ENCODE assay signal across 8 cellular contexts in the genomic region with DNA sequence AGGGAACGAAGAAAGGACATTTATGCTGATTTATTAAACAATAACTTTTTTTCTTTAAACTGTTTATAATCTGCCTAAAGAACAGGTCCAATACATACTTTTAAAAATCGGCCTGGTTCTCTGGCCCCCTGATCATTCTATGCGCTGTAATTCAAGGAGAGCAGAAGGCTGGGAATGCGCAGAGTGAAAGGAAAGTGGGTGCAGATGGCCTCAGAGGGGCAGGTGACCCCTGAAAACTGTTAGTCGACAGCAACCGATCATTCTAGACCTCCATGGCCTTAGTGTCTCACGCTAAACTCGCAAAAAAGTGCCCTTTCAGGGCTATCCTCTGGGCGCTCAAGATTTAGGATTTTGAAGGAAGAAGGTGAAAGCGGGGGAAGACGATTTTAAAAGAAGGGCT. TPM values are rescaled to one million over a fixed set of nuclear protein-coding genes. Genes with fewer than 3 reads are reported as not detected.
DNase-seq lines count a peak whose midpoint lies in the region; ATAC-seq and TF ChIP-seq lines count a peak whose summit lies in the region.

No MANE protein-coding gene starts in this region.

- DNase-seq in Calu3: no peak
- no peak for DNase-seq in T-helper 17 cell
- DNase-seq in fibroblast of pulmonary artery (ENCODE audit: low read depth): no peak
- DNase-seq in progenitor cell of endocrine pancreas (ENCODE audit: low spot score, unreplicated experiment): no peak
- no peak for DNase-seq in GM13977 (ENCODE audit: low spot score)
- DNase-seq in GF-D8 (lab: John Stamatoyannopoulos, UW): no peak
- no peak for DNase-seq in posterior cingulate gyrus
- DNase-seq in islet precursor cell: no peak

- H3K27ac Mint-ChIP-seq in Calu3 (ENCODE audit: unreplicated experiment) (peak overlapping the region; percentile 98), T-helper 17 cell (peak overlapping the region; percentile 62), progenitor cell of endocrine pancreas (peak overlapping the region; percentile 91)

- TF ChIP-seq CTCF in Calu3 (IDR thresholded peaks at IDR 0.05; ENCODE audit: unreplicated experiment): no peak
- no peak for TF ChIP-seq CTCF in fibroblast of pulmonary artery (IDR thresholded peaks at IDR 0.05; ENCODE audit: low read length, missing control alignments)
- no peak for TF ChIP-seq CTCF in progenitor cell of endocrine pancreas (IDR thresholded peaks at IDR 0.05; ENCODE audit: unreplicated experiment)
- no peak for TF ChIP-seq CTCF in GM13977 (IDR thresholded peaks at IDR 0.05; ENCODE audit: extremely low read depth, insufficient read depth, missing control alignments)

- ATAC-seq in T-helper 17 cell: no peak

- in situ Hi-C loops in GM13977 (cut with MboI; ENCODE audit: low pct_unique_long_range_greater_than_20kb, low sequenced_read_pairs, unreplicated experiment): no loop called here

- H3K4me3 ChIP-seq in fibroblast of pulmonary artery (replicated peaks; ENCODE audit: low read depth, low read length): peak overlapping the region; percentile 75

- H3K9me3 ChIP-seq in T-helper 17 cell (ENCODE audit: control insufficient read depth, low read length, poor library complexity, severe bottlenecking): no peaks in the 10 kb centered on the region

- H3K4me1 Mint-ChIP-seq in Calu3 (ENCODE audit: low read depth, unreplicated experiment) (peaks cover 4% of the 10 kb centered on the region), T-helper 17 cell (peaks cover 21% of the 10 kb centered on the region), progenitor cell of endocrine pancreas (ENCODE audit: low read depth) (peaks cover 11% of the 10 kb centered on the region)

- intact Hi-C loops in Calu3 (cut with micrococcal nuclease; ENCODE audit: unreplicated experiment): loop anchor here (2.0 kb wide), 2 partner anchors 68 to 244 kb away; no protein-coding TSS in a partner anchor
- intact Hi-C loops in posterior cingulate gyrus (cut with DNase I): loop anchor here (10.0 kb wide), 1 partner anchor 312 kb away; no protein-coding TSS in a partner anchor

- H3K4me3 Mint-ChIP-seq in Calu3 (ENCODE audit: low read depth, unreplicated experiment): peak overlapping the region; percentile 98
- H3K4me3 Mint-ChIP-seq in T-helper 17 cell: peak overlapping the region; percentile 85
- H3K4me3 Mint-ChIP-seq in progenitor cell of endocrine pancreas (ENCODE audit: low read depth): peak overlapping the region; percentile 91

- CTCF ChIA-PET in Calu3 (lab: Charles Lee): interaction anchor here (1.1 to 1.6 kb wide), 2 partner anchors 100 to 104 kb away, joined by 3 to 4 read pairs; no protein-coding TSS in a partner anchor

- H3K27me3 Mint-ChIP-seq in Calu3 (ENCODE audit: unreplicated experiment) (no peaks in the 10 kb centered on the region), T-helper 17 cell (peaks cover 7% of the 10 kb centered on the region), progenitor cell of endocrine pancreas (no peaks in the 10 kb centered on the region)

- peaks cover 34% of the 10 kb centered on the region for H3K36me3 Mint-ChIP-seq in Calu3 (ENCODE audit: insufficient read depth, unreplicated experiment)
- no peaks in the 10 kb centered on the region for H3K36me3 Mint-ChIP-seq in T-helper 17 cell (ENCODE audit: low read depth)
- peaks cover 2% of the 10 kb centered on the region for H3K36me3 Mint-ChIP-seq in progenitor cell of endocrine pancreas (ENCODE audit: insufficient read depth)

- peaks cover under 1% of the 10 kb centered on the region for H3K9me3 Mint-ChIP-seq in Calu3 (ENCODE audit: low read depth, unreplicated experiment)
- H3K9me3 Mint-ChIP-seq in progenitor cell of endocrine pancreas (ENCODE audit: low read depth): peaks cover under 1% of the 10 kb centered on the region

- BruUV-seq in Calu3 (replicated peaks; lab: Mats Ljungman, UMichigan): no TSS peak

RNA-seq across cellular contexts. Expression of a gene that starts 2.2 kb away (rescaled TPM):
- total RNA-seq in Calu3 (2022) (41.4 and 41.9 TPM in 2 replicates), T-helper 17 cell (10 to 100 TPM in 1 of 2 donors, 1 to 10 TPM in 1; 6.7 to 43.2 TPM), progenitor cell of endocrine pancreas (44.6 and 51.9 TPM in 2 replicates)
